In the genomic region with DNA sequence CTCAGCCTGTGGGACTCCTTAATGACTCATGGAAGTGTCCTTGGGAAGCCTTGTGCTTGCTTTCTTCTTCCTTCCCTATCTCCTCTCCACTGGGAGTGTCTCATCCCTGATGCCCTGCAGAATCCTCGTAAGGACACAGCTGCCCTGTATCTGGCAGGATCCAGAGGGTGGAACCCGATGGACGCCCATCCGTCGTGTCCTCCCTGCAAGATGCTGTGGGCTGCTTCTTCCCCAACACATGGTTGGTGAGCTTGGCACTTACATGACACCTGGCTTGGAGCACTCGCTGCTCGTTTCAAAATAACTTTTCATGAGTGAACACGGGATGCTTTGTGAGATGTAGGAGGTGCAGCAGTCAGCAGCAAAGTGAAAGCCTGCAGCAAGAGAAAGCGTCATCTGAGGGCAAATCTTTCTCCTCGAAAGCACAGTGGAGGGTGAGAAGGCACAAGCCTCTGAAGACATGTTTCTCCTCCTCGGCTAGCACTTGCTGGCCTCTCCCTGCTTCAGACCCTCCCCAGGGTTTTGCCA, we compare ENCODE assay signal across 25 cellular contexts. TPM values are rescaled to one million over a fixed set of nuclear protein-coding genes. Genes with fewer than 3 reads are reported as not detected.
"Had no signal": no experiment of that assay in that cellular context is flagged by ENCODE, and none has a peak within 500 bp of the region (broad histone marks: within the 10 kb centered on the region; RNA-seq: fewer than 3 reads in every experiment).

No MANE protein-coding gene starts in this region.

- H3K36me3 ChIP-seq: breast epithelium, MG63 had no signal

- H3K9me3 ChIP-seq: MG63 had no signal

- H3K27ac ChIP-seq: breast epithelium, PC-9 had no signal

- H3K4me3 ChIP-seq: breast epithelium, MG63, PC-9 had no signal

- H3K36me3 Mint-ChIP-seq: activated naive CD4-positive, alpha-beta T cell treated with anti-CD3 and anti-CD28 coated beads, Interleukin-2, amount 50 U/mL, for 24 hours; WTC11 had no signal

- DNase-seq: activated CD4-positive, alpha-beta T cell treated with anti-CD3 and anti-CD28 coated beads for 48 hours; activated CD4-positive, alpha-beta T cell treated with anti-CD3 and anti-CD28 coated beads, Interleukin-2, amount 50 U/mL, for 4 hours; activated CD4-positive, CD25-positive, alpha-beta regulatory T cell treated with anti-CD3 and anti-CD28 coated beads, Interleukin-2, amount 50 U/mL, for 72 hours; activated CD8-positive, alpha-beta memory T cell treated with anti-CD3 and anti-CD28 coated beads, Interleukin-2, amount 50 U/mL, for 48 hours; activated CD8-positive, alpha-beta T cell treated with anti-CD3 and anti-CD28 coated beads, Interleukin-2, amount 10 ng/mL, durations not matched to agents 7 days and 5 days; activated effector memory CD4-positive, alpha-beta T cell treated with Interleukin-2 at 50 U/mL for 16 hours; activated naive CD4-positive, alpha-beta T cell; activated T-cell treated with anti-CD3 and anti-CD28 coated beads, Interleukin-2, amount 50 U/mL, for 1 hour; aorta; MG63; NCI-H1105; NCI-H1436; NCI-H1694 treated with DMSO at 0.1 percent for 48 hours; NCI-H2029 treated with DMSO at 0.1 percent for 48 hours; NCI-H510A treated with DMSO at 0.1 percent for 48 hours; NCI-H69; PC-9; SHP77 treated with DMSO at 0.1 percent for 48 hours; T-helper 17 cell; T-helper 9 cell had no signal

- ATAC-seq: activated CD8-positive, alpha-beta T cell treated with anti-CD3 and anti-CD28 coated beads, Interleukin-2, amount 10 ng/mL, durations not matched to agents 7 days and 5 days; T-helper 17 cell; WTC11 had no signal

- H3K4me3 Mint-ChIP-seq: activated CD8-positive, alpha-beta T cell treated with anti-CD3 and anti-CD28 coated beads, Interleukin-2, amount 10 ng/mL, durations not matched to agents 7 days and 5 days; activated naive CD4-positive, alpha-beta T cell treated with anti-CD3 and anti-CD28 coated beads, Interleukin-2, amount 50 U/mL, for 24 hours; activated T-helper 1 cell treated with anti-CD3 and anti-CD28 coated beads, Interleukin-12 subunit alpha, Interleukin-12 subunit beta, Interleukin-2, Interleukin-4 antibody, amounts not matched to agents 30 ng/mL and 10 ng/mL and 1 ng/mL, durations not matched to agents 14 hours and 24 hours and 36 hours; T-helper 17 cell; WTC11 had no signal

- H3K4me2 ChIP-seq: PC-9 had no signal

- H3K9me3 Mint-ChIP-seq: activated naive CD4-positive, alpha-beta T cell treated with anti-CD3 and anti-CD28 coated beads, Interleukin-2, amount 50 U/mL, for 24 hours; activated T-helper 1 cell treated with anti-CD3 and anti-CD28 coated beads, Interleukin-12 subunit alpha, Interleukin-12 subunit beta, Interleukin-2, Interleukin-4 antibody, amounts not matched to agents 30 ng/mL and 10 ng/mL and 1 ng/mL, durations not matched to agents 14 hours and 24 hours and 36 hours had no signal

- H2AFZ ChIP-seq: PC-9 had no signal

- H3K4me1 ChIP-seq: breast epithelium had no signal

- H3K27me3 ChIP-seq: breast epithelium had no signal

- H3K4me1 Mint-ChIP-seq: activated naive CD4-positive, alpha-beta T cell treated with anti-CD3 and anti-CD28 coated beads, Interleukin-2, amount 50 U/mL, for 24 hours had no signal

- H3K27ac Mint-ChIP-seq: activated CD8-positive, alpha-beta T cell treated with anti-CD3 and anti-CD28 coated beads, Interleukin-2, amount 10 ng/mL, durations not matched to agents 7 days and 5 days; activated naive CD4-positive, alpha-beta T cell treated with anti-CD3 and anti-CD28 coated beads, Interleukin-2, amount 50 U/mL, for 24 hours; activated T-helper 1 cell treated with anti-CD3 and anti-CD28 coated beads, Interleukin-12 subunit alpha, Interleukin-12 subunit beta, Interleukin-2, Interleukin-4 antibody, amounts not matched to agents 30 ng/mL and 10 ng/mL and 1 ng/mL, durations not matched to agents 14 hours and 24 hours and 36 hours; T-helper 17 cell; WTC11 had no signal

RNA-seq across cellular contexts. Expression of gene CCL15, which starts 3.3 kb away (rescaled TPM):
- total RNA-seq: activated CD8-positive, alpha-beta T cell treated with anti-CD3 and anti-CD28 coated beads, Interleukin-2, amount 10 ng/mL, durations not matched to agents 7 days and 5 days; activated T-helper 1 cell treated with anti-CD3 and anti-CD28 coated beads, Interleukin-12 subunit alpha, Interleukin-12 subunit beta, Interleukin-2, Interleukin-4 antibody, amounts not matched to agents 30 ng/mL and 10 ng/mL and 1 ng/mL, durations not matched to agents 14 hours and 24 hours and 36 hours; aorta; breast epithelium; PC-9; SK-MEL-5; T-helper 17 cell; WTC11 had no signal

RNA-seq across cellular contexts. Expression of gene CCL14, which starts 11.6 kb away (rescaled TPM):
- total RNA-seq: activated CD8-positive, alpha-beta T cell treated with anti-CD3 and anti-CD28 coated beads, Interleukin-2, amount 10 ng/mL, durations not matched to agents 7 days and 5 days; activated T-helper 1 cell treated with anti-CD3 and anti-CD28 coated beads, Interleukin-12 subunit alpha, Interleukin-12 subunit beta, Interleukin-2, Interleukin-4 antibody, amounts not matched to agents 30 ng/mL and 10 ng/mL and 1 ng/mL, durations not matched to agents 14 hours and 24 hours and 36 hours; PC-9; SK-MEL-5; T-helper 17 cell; WTC11 had no signal

RNA-seq across cellular contexts. Expression of gene CCL16, which starts 16.8 kb away (rescaled TPM):
- total RNA-seq: activated CD8-positive, alpha-beta T cell treated with anti-CD3 and anti-CD28 coated beads, Interleukin-2, amount 10 ng/mL, durations not matched to agents 7 days and 5 days; activated T-helper 1 cell treated with anti-CD3 and anti-CD28 coated beads, Interleukin-12 subunit alpha, Interleukin-12 subunit beta, Interleukin-2, Interleukin-4 antibody, amounts not matched to agents 30 ng/mL and 10 ng/mL and 1 ng/mL, durations not matched to agents 14 hours and 24 hours and 36 hours; PC-9; SK-MEL-5; T-helper 17 cell; WTC11 had no signal
- polyA plus RNA-seq: aorta had no signal

RNA-seq across cellular contexts. Expression of gene CCL23, which starts 19.7 kb away (rescaled TPM):
- total RNA-seq: activated CD8-positive, alpha-beta T cell treated with anti-CD3 and anti-CD28 coated beads, Interleukin-2, amount 10 ng/mL, durations not matched to agents 7 days and 5 days; activated T-helper 1 cell treated with anti-CD3 and anti-CD28 coated beads, Interleukin-12 subunit alpha, Interleukin-12 subunit beta, Interleukin-2, Interleukin-4 antibody, amounts not matched to agents 30 ng/mL and 10 ng/mL and 1 ng/mL, durations not matched to agents 14 hours and 24 hours and 36 hours; PC-9; SK-MEL-5; T-helper 17 cell; WTC11 had no signal
- polyA plus RNA-seq: aorta had no signal

RNA-seq across cellular contexts. Expression of gene LYZL6, which starts 54.6 kb away (rescaled TPM):
- total RNA-seq: activated CD8-positive, alpha-beta T cell treated with anti-CD3 and anti-CD28 coated beads, Interleukin-2, amount 10 ng/mL, durations not matched to agents 7 days and 5 days; activated T-helper 1 cell treated with anti-CD3 and anti-CD28 coated beads, Interleukin-12 subunit alpha, Interleukin-12 subunit beta, Interleukin-2, Interleukin-4 antibody, amounts not matched to agents 30 ng/mL and 10 ng/mL and 1 ng/mL, durations not matched to agents 14 hours and 24 hours and 36 hours; aorta; breast epithelium; PC-9; SK-MEL-5; T-helper 17 cell; WTC11 had no signal
- polyA plus RNA-seq: aorta had no signal
